Comparison of ENCODE assay signal across 22 cellular contexts in genomic region chr6:65149841-65150240, GRCh38.
DNase-seq lines count a peak whose midpoint lies in the region; TF ChIP-seq lines count a peak whose summit lies in the region.
"Had no signal": no experiment of that assay in that cellular context is flagged by ENCODE, and none has a peak within 500 bp of the region (broad histone marks: within the 10 kb centered on the region; RNA-seq: fewer than 3 reads in every experiment).

No MANE protein-coding gene starts in this region.

- H3K36me3 Mint-ChIP-seq in endodermal cell (ENCODE audit: low read depth): peaks cover 14% of the 10 kb centered on the region
- H3K36me3 Mint-ChIP-seq: CD14-positive monocyte; CD4-positive, alpha-beta memory T cell; CD4-positive, CD25-positive, alpha-beta regulatory T cell; CD8-positive, alpha-beta memory T cell had no signal

- H3K36me3 ChIP-seq in endodermal cell (ENCODE audit: control insufficient read depth, insufficient read depth, low read length): no peaks in the 10 kb centered on the region
- H3K36me3 ChIP-seq in Peyer's patch: no peaks in the 10 kb centered on the region
- H3K36me3 ChIP-seq: BE2C, BLaER1 had no signal

- no peak for TF ChIP-seq POLR2A in Peyer's patch (IDR thresholded peaks at IDR 0.05)

- H3K27ac ChIP-seq in endodermal cell (ENCODE audit: low read depth, low read length) (no peak overlapping the region), Peyer's patch (no peak overlapping the region)
- H3K27ac ChIP-seq: BLaER1 had no signal

- H3K4me1 ChIP-seq in endodermal cell (ENCODE audit: control insufficient read depth, insufficient read depth, low read length) (peaks cover 8% of the 10 kb centered on the region), Peyer's patch (no peaks in the 10 kb centered on the region)
- H3K4me1 ChIP-seq: BE2C, BLaER1 had no signal

- DNase-seq in NCI-H2171 treated with DMSO at 0.1 percent for 48 hours (lab: John Stamatoyannopoulos, UW): peak; percentile 5
- no peak for DNase-seq in NCI-H2171 (lab: John Stamatoyannopoulos, UW)
- peak; percentile 64 for DNase-seq in endodermal cell
- no peak for DNase-seq in NCI-H1436 (lab: John Stamatoyannopoulos, UW)
- DNase-seq in Peyer's patch: no peak
- DNase-seq: 8988T; ACHN; BE2C; C1 segment of cervical spinal cord; CD4-positive, alpha-beta memory T cell; CD4-positive, CD25-positive, alpha-beta regulatory T cell; CD8-positive, alpha-beta memory T cell; COR-L47; DMS153; DMS53; DMS79; DND-41; EL; GDM1 had no signal

- H3K9me3 Mint-ChIP-seq in endodermal cell: peaks cover 26% of the 10 kb centered on the region

- no peaks in the 10 kb centered on the region for H3K27me3 Mint-ChIP-seq in endodermal cell (ENCODE audit: insufficient read depth)
- H3K27me3 Mint-ChIP-seq: CD4-positive, alpha-beta memory T cell; CD4-positive, CD25-positive, alpha-beta regulatory T cell; CD8-positive, alpha-beta memory T cell had no signal

- 88% methylated on average over 1 of the region's 1 CpG; no CpG with 5 or more reads in 1 of the 2 experiments for WGBS in endodermal cell (ENCODE audit: insufficient coverage in 1 of 2, insufficient read length in 1 of 2), 2 experiments

- no peak overlapping the region for H3K4me3 ChIP-seq in endodermal cell (ENCODE audit: low read length)
- H3K4me3 ChIP-seq in Peyer's patch: no peak overlapping the region
- H3K4me3 ChIP-seq: BLaER1, GM12878 had no signal

- no peak for TF ChIP-seq CTCF in endodermal cell (conservative IDR thresholded peaks at IDR 0.05)
- no peak for TF ChIP-seq CTCF in Peyer's patch (IDR thresholded peaks at IDR 0.05)

- no peak overlapping the region for H3K9ac ChIP-seq in endodermal cell (ENCODE audit: extremely low read depth, low read length, poor library complexity, severe bottlenecking)
- H3K9ac ChIP-seq: BLaER1 had no signal

- H3K4me3 Mint-ChIP-seq in endodermal cell: no peak overlapping the region
- H3K4me3 Mint-ChIP-seq: CD14-positive monocyte; CD4-positive, alpha-beta memory T cell; CD4-positive, CD25-positive, alpha-beta regulatory T cell; CD8-positive, alpha-beta memory T cell had no signal

- peaks cover 22% of the 10 kb centered on the region for H3K9me3 ChIP-seq in endodermal cell (ENCODE audit: control insufficient read depth, low read length)
- H3K9me3 ChIP-seq in Peyer's patch: no peaks in the 10 kb centered on the region
- H3K9me3 ChIP-seq: BE2C had no signal

- H3K27me3 ChIP-seq in endodermal cell (ENCODE audit: control insufficient read depth, insufficient read depth, low read length, poor library complexity, severe bottlenecking) (no peaks in the 10 kb centered on the region), Peyer's patch (no peaks in the 10 kb centered on the region)
- H3K27me3 ChIP-seq: BE2C, BLaER1 had no signal

- H3K4me1 Mint-ChIP-seq in endodermal cell: no peaks in the 10 kb centered on the region
- H3K4me1 Mint-ChIP-seq: CD14-positive monocyte; CD4-positive, alpha-beta memory T cell; CD4-positive, CD25-positive, alpha-beta regulatory T cell; CD8-positive, alpha-beta memory T cell had no signal

- no peak overlapping the region for H3K27ac Mint-ChIP-seq in endodermal cell
- H3K27ac Mint-ChIP-seq: CD14-positive monocyte; CD4-positive, alpha-beta memory T cell; CD4-positive, CD25-positive, alpha-beta regulatory T cell; CD8-positive, alpha-beta memory T cell had no signal

Comparison
In these comparisons a context has a peak if more than half of its experiments do, and no peak if none do; other contexts are left out.
1. DNase-seq: peak in NCI-H2171 treated with DMSO at 0.1 percent for 48 hours (single experiment) and endodermal cell (single experiment); none in NCI-H2171 (single experiment), NCI-H1436 (single experiment) and Peyer's patch (0 of 3).